Comparison of ENCODE assay signal across 1 cellular context in the genomic region with DNA sequence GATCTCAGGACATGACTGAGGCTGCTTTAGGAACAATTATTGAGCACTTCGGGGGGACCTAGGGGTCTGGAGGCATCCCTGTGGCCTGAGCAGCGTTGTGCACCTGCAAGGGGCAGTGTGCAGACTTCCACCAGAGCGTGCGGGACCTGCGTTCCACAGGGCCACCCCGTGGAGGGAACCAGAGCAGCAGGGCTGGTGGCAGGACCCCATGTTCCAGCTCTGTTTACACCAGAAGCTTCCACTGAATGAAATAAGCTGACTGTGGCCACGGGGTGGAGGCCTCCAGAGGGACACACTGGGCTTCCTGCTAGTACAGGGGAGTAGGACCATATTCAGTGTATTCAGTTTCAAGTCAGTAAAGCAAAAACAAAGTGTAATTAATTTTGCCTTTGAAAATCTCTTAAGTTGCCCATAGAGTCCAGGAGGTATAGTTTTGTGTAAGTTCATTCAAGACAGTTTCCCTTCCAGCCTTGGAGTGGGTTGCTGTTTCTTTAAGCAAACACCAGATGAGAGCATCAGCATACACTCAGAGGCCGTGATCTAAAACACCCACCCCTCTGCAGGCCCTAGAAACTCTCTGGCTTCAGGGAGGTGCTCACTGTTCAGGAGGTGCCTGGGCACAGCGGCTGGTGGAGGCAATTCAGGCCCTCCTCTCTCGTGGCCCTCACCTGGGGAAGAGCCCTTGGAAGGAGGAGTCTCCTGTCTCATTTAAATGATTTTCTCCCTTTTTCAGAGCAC.
A peak's percentile ranks its signal among the peaks of the same experiment; 100 is the strongest.
TF ChIP-seq lines count a peak whose summit lies in the region.

No MANE protein-coding gene starts in this region.

TF ChIP-seq in K562, 482 proteins besides CTCF, POLR2A, EP300 and RAD21:
- TF ChIP-seq USF2 (CRISPR knock-in tag; IDR thresholded peaks at IDR 0.05) (0 out of 2 replicates have a peak, but pooled peaks have one; percentile 8), GABPB1 (CRISPR knock-in tag; IDR thresholded peaks at IDR 0.05) (no peak), NFE2 (IDR thresholded peaks at IDR 0.05; ENCODE audit: low read depth) (no peak), C11orf30 (IDR thresholded peaks at IDR 0.05; ENCODE audit: low read depth) (no peak), ZNF764 (CRISPR knock-in tag; IDR thresholded peaks at IDR 0.05; ENCODE audit: low read depth) (no peak)
- TF ChIP-seq, protein P1, sequence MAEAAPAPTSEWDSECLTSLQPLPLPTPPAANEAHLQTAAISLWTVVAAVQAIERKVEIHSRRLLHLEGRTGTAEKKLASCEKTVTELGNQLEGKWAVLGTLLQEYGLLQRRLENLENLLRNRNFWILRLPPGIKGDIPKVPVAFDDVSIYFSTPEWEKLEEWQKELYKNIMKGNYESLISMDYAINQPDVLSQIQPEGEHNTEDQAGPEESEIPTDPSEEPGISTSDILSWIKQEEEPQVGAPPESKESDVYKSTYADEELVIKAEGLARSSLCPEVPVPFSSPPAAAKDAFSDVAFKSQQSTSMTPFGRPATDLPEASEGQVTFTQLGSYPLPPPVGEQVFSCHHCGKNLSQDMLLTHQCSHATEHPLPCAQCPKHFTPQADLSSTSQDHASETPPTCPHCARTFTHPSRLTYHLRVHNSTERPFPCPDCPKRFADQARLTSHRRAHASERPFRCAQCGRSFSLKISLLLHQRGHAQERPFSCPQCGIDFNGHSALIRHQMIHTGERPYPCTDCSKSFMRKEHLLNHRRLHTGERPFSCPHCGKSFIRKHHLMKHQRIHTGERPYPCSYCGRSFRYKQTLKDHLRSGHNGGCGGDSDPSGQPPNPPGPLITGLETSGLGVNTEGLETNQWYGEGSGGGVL (CRISPR knock-in tag; IDR thresholded peaks at IDR 0.05): no peak
